Comparison of ENCODE assay signal across 8 cellular contexts in the genomic region with DNA sequence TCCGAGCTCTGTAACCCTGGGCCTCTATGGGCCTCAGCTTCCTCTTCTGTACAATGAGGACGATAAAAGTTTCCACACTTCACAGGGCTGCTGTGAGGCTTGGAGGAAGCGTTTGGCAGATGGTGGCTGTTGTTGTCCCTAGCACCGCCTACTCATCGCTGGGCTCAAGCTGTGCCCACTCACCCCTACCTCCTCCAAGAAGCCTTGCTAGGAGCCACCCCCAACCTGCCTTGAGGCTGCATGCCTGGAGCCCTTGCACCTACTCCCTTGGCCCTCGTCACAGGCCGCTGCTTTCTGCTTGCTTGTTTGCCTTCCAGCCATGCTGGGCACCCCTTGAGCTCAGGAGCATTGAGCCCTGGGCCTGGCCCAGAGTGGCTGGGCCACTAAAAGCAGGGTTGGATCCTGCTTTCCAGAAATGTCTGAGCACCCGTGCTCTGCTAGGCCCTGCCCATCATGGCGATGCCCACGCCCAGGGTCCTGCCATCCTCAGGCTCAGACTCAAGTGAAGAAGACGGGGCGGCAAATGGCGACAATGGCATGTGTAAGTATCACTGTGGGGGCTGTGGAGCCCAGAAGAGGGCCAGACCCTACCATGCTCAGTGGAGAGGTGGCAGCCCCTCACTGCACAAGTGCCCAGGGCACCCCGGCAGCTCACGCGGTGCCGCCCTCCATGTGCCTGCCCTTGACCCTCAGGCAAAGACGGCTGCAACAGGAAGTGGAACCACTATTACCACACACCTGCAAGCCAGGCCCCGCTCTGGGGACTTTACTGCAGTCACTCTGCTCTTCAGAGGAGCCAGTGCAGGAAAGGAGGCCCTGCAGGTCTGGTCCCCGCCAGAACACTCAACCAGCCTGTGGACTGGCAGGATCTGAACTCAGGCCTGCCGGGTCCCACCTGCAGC. TPM values are rescaled to one million over a fixed set of nuclear protein-coding genes. Genes with fewer than 3 reads are reported as not detected.
DNase-seq lines count a peak whose midpoint lies in the region; ATAC-seq and TF ChIP-seq lines count a peak whose summit lies in the region.

No MANE protein-coding gene starts in this region.

- H2AK5ac ChIP-seq in neuronal stem cell (ENCODE audit: low read depth, low read length): peak overlapping the region; percentile 96

- H2BK15ac ChIP-seq in neuronal stem cell (ENCODE audit: low read length): peak overlapping the region; percentile 11

- H4K8ac ChIP-seq in neuronal stem cell (ENCODE audit: low read depth, low read length): no peak overlapping the region

- no peak overlapping the region for H2AFZ ChIP-seq in neuronal stem cell (ENCODE audit: low read length)

- no peaks in the 10 kb centered on the region for H3K27me3 Mint-ChIP-seq in activated naive CD8-positive, alpha-beta T cell treated with anti-CD3 and anti-CD28 coated beads, Interleukin-2, amount 50 U/mL, for 24 hours
- no peaks in the 10 kb centered on the region for H3K27me3 Mint-ChIP-seq in osteocyte (ENCODE audit: unreplicated experiment)

- H3K23ac ChIP-seq in neuronal stem cell (ENCODE audit: low read depth, low read length, poor library complexity): peak overlapping the region; percentile 87

- peak overlapping the region; percentile 63 for H3K9ac ChIP-seq in neuronal stem cell (ENCODE audit: low read depth, low read length, poor library complexity)

- peak overlapping the region; percentile 93 for H2BK12ac ChIP-seq in neuronal stem cell (ENCODE audit: low read length)

- no peaks in the 10 kb centered on the region for H3K27me3 ChIP-seq in neuronal stem cell (ENCODE audit: control insufficient read depth in 3 of 3, insufficient read depth in 3 of 3, low read depth in 1 of 3, low read length in 3 of 3)

- H3K4me1 ChIP-seq in neuronal stem cell (ENCODE audit: control insufficient read depth in 2 of 2, insufficient read depth in 1 of 2, low read depth in 1 of 2, low read length in 2 of 2): peaks cover 32 to 50% of the 10 kb centered on the region in 2 donors

- no peaks in the 10 kb centered on the region for H3K9me3 Mint-ChIP-seq in activated naive CD8-positive, alpha-beta T cell treated with anti-CD3 and anti-CD28 coated beads, Interleukin-2, amount 50 U/mL, for 24 hours
- no peaks in the 10 kb centered on the region for H3K9me3 Mint-ChIP-seq in osteocyte (ENCODE audit: unreplicated experiment)

- no peak overlapping the region for H3K27ac ChIP-seq in neuronal stem cell (replicated peaks; ENCODE audit: low read length)

- WGBS in neuronal stem cell (ENCODE audit: extremely low coverage in 2 of 2, insufficient read length in 2 of 2, insufficient replicate concordance in 1 of 2), 2 donors: no CpG with 5 or more reads among the region's 21 CpGs

- H3K36me3 ChIP-seq in neuronal stem cell (replicated peaks in 1 of 2; ENCODE audit: control insufficient read depth in 2 of 2, insufficient read depth in 2 of 2, low read length in 2 of 2): peaks cover 3 to 4% of the 10 kb centered on the region in 2 donors

- no peaks in the 10 kb centered on the region for H3K9me3 ChIP-seq in neuronal stem cell (replicated peaks in 1 of 2; ENCODE audit: control insufficient read depth in 2 of 2, insufficient read depth in 1 of 2, low read depth in 1 of 2, low read length in 2 of 2)

- H2BK5ac ChIP-seq in neuronal stem cell (ENCODE audit: low read length): peak overlapping the region; percentile 93

- no peak overlapping the region for H3K4me3 ChIP-seq in neuronal stem cell (ENCODE audit: low read length in 2 of 2)

- H3K4me1 Mint-ChIP-seq in activated naive CD8-positive, alpha-beta T cell treated with anti-CD3 and anti-CD28 coated beads, Interleukin-2, amount 50 U/mL, for 24 hours: peaks cover 81% of the 10 kb centered on the region
- H3K4me1 Mint-ChIP-seq in osteocyte (ENCODE audit: unreplicated experiment): peaks cover 17% of the 10 kb centered on the region

- H3K18ac ChIP-seq in neuronal stem cell (ENCODE audit: low read length): peak overlapping the region; percentile 74

- H4K91ac ChIP-seq in neuronal stem cell (ENCODE audit: low read depth, low read length, poor library complexity): no peak overlapping the region

- H3K4me2 ChIP-seq in neuronal stem cell (ENCODE audit: insufficient read depth, low read length, poor library complexity, severe bottlenecking): no peak overlapping the region

- H3K36me3 Mint-ChIP-seq in activated naive CD8-positive, alpha-beta T cell treated with anti-CD3 and anti-CD28 coated beads, Interleukin-2, amount 50 U/mL, for 24 hours (ENCODE audit: low read depth): peaks cover 17% of the 10 kb centered on the region
- peaks cover 1% of the 10 kb centered on the region for H3K36me3 Mint-ChIP-seq in osteocyte (ENCODE audit: unreplicated experiment)

- H3K79me1 ChIP-seq in neuronal stem cell (ENCODE audit: low read depth, low read length): no peaks in the 10 kb centered on the region

- ATAC-seq in activated naive CD8-positive, alpha-beta T cell treated with anti-CD3 and anti-CD28 coated beads, Interleukin-2, amount 50 U/mL, for 24 hours: peak; percentile 8

- H3K4ac ChIP-seq in neuronal stem cell (ENCODE audit: low read length): peak overlapping the region; percentile 97

- H2BK120ac ChIP-seq in neuronal stem cell (ENCODE audit: low read depth, low read length): peak overlapping the region; percentile 96

- peak overlapping the region; percentile 94 for H3K14ac ChIP-seq in neuronal stem cell (ENCODE audit: low read length)

- TF ChIP-seq CTCF in osteocyte (IDR thresholded peaks at IDR 0.05): no peak

- peak overlapping the region; percentile 98 for H3K27ac Mint-ChIP-seq in activated naive CD8-positive, alpha-beta T cell treated with anti-CD3 and anti-CD28 coated beads, Interleukin-2, amount 50 U/mL, for 24 hours
- H3K27ac Mint-ChIP-seq in osteocyte (ENCODE audit: unreplicated experiment): no peak overlapping the region

- DNase-seq in activated CD8-positive, alpha-beta memory T cell treated with anti-CD3 and anti-CD28 coated beads for 24 hours: peak; percentile 77
- no peak for DNase-seq in activated CD8-positive, alpha-beta memory T cell treated with anti-CD3 and anti-CD28 coated beads, Interleukin-2, amount 50 U/mL, for 4 hours
- peak; percentile 98 for DNase-seq in Kasumi-1 (lab: John Stamatoyannopoulos, UW)
- peak; percentile 61 for DNase-seq in activated naive CD8-positive, alpha-beta T cell treated with anti-CD3 and anti-CD28 coated beads, Interleukin-2, amount 50 U/mL, for 24 hours
- DNase-seq in neuronal stem cell (ENCODE audit: low spot score): no peak
- no peak for DNase-seq in midbrain (lab: John Stamatoyannopoulos, UW)
- DNase-seq in osteocyte (ENCODE audit: extremely low spot score, unreplicated experiment): no peak
- no peak for DNase-seq in NCI-H2107 treated with DMSO at 0.1 percent for 48 hours (lab: John Stamatoyannopoulos, UW; ENCODE audit: unreplicated experiment)

- H3K4me3 Mint-ChIP-seq in activated naive CD8-positive, alpha-beta T cell treated with anti-CD3 and anti-CD28 coated beads, Interleukin-2, amount 50 U/mL, for 24 hours: peak overlapping the region; percentile 45
- H3K4me3 Mint-ChIP-seq in osteocyte (ENCODE audit: unreplicated experiment): no peak overlapping the region

RNA-seq across cellular contexts. Expression of gene SH3BGRL3, which starts 9.5 kb away (rescaled TPM):
- polyA plus RNA-seq in neuronal stem cell (2013, experiment 1 of 2): 112 TPM
- 106 TPM for polyA plus RNA-seq in neuronal stem cell (2013, experiment 2 of 2)
- total RNA-seq in osteocyte: 138 and 140 TPM in 2 replicates

RNA-seq across cellular contexts. Expression of gene UBXN11, which starts 17.0 kb away (rescaled TPM):
- 14.9 TPM for polyA plus RNA-seq in neuronal stem cell (2013, experiment 1 of 2)
- polyA plus RNA-seq in neuronal stem cell (2013, experiment 2 of 2): 13.6 TPM
- total RNA-seq in osteocyte: 16.6 and 17.0 TPM in 2 replicates

RNA-seq across cellular contexts. Expression of gene CD52, which starts 28.3 kb away (rescaled TPM):
- 2.2 TPM for polyA plus RNA-seq in neuronal stem cell (2013, experiment 1 of 2)
- 1.7 TPM for polyA plus RNA-seq in neuronal stem cell (2013, experiment 2 of 2)
- not detected in 2 replicates for total RNA-seq in osteocyte

RNA-seq across cellular contexts. Expression of gene CEP85, which starts 55.4 kb away (rescaled TPM):
- 26.9 TPM for polyA plus RNA-seq in neuronal stem cell (2013, experiment 1 of 2)
- 26.9 TPM for polyA plus RNA-seq in neuronal stem cell (2013, experiment 2 of 2)
- total RNA-seq in osteocyte: 16.5 and 17.7 TPM in 2 replicates

Comparison
In these comparisons a context has a peak if more than half of its experiments do, and no peak if none do; other contexts are left out.
1. DNase-seq: peak in activated CD8-positive, alpha-beta memory T cell treated with anti-CD3 and anti-CD28 coated beads for 24 hours (single experiment), Kasumi-1 (2 of 2) and activated naive CD8-positive, alpha-beta T cell treated with anti-CD3 and anti-CD28 coated beads, Interleukin-2, amount 50 U/mL, for 24 hours (single experiment); none in activated CD8-positive, alpha-beta memory T cell treated with anti-CD3 and anti-CD28 coated beads, Interleukin-2, amount 50 U/mL, for 4 hours (single experiment), neuronal stem cell (single experiment), midbrain (single experiment), osteocyte (single experiment) and NCI-H2107 treated with DMSO at 0.1 percent for 48 hours (single experiment).